1 cellular context compared by ENCODE assay signal in the genomic region with DNA sequence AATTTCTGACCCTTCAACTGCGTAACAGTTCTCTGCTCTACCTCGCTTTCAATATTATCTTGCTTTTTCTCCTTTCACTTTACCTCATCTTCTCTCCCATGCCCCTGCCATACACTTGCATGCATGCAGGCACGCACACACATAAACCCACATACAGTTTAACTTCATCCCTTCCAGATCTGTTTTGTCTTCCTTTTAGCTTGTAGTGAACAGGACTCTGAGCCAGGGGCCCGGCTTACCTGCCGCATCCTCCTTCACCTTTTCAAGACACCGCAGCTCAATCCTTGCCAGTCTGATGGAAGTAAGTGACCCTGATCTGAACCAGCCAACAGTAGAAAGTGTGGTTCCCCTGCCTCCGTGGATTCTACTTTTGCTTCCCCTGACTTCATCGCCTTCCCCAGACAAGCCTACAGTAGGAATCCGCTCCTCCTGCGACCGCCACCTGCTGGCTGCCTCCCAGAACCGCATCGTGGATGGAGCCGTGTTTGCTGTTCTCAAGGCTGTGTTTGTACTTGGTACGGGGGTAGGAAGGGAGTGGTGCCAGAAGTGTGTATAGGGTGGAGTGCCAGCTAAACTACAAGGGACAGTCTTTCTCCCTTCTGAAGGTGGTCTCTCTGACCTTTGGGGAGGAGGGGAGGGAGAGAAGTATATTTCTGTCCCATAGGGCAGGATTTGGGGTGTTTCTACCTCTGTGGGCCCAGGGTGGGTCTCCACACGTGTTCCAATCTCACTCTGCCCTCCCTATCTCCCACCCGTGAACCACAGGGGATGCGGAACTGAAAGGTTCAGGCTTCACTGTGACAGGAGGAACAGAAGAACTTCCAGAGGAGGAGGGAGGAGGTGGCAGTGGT.
TF ChIP-seq lines count a peak whose summit lies in the region.

No MANE protein-coding gene starts in this region.

TF ChIP-seq in IMR-90, 13 proteins besides CTCF, POLR2A, EP300 and RAD21:
- TF ChIP-seq CHD1 (IDR thresholded peaks at IDR 0.05; ENCODE audit: low read depth, low read length) = no peak
- TF ChIP-seq MAZ (IDR thresholded peaks at IDR 0.05; ENCODE audit: borderline replicate concordance, low read depth, low read length) = no peak
- peak; percentile 74 for TF ChIP-seq SMC3 (IDR thresholded peaks at IDR 0.05; ENCODE audit: low read depth, low read length)
- no peak for TF ChIP-seq MAFK (IDR thresholded peaks at IDR 0.05; ENCODE audit: low read depth, low read length)
TF ChIP-seq in IMR-90: peak in this region for 1.
